Comparison of ENCODE assay signal across 36 cellular contexts in the genomic region with DNA sequence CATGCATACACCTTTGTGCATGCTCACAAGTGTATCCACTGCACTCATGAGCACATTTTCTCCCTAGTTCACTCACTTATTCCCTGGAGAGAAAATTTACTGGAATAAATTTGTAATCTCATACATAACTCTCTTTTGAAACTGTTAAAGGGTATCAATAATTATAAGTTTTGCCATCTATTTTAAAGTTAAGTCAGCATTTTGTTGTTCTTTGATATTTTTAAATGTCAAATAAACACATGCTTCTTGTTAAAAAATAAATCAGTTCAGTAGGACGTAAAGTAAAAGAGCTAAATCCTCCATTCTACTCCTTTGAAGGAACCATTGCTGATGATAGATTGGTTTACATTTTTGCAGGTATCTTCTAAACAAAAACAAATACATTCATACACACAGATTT.
"Had no signal": no experiment of that assay in that cellular context is flagged by ENCODE, and none has a peak within 500 bp of the region (broad histone marks: within the 10 kb centered on the region; RNA-seq: fewer than 3 reads in every experiment).

No MANE protein-coding gene starts in this region.

- H3K4me3 ChIP-seq: MG63 had no signal

- DNase-seq: Karpas-422, Kasumi-1, MG63, MM.1S, MV-4-11, NCI-H1048, NCI-H1092, NCI-H1092 treated with DMSO at 0.1 percent for 48 hours, NCI-H1105, NCI-H1105 treated with DMSO at 0.1 percent for 48 hours, NCI-H1417, NCI-H1417 treated with DMSO at 0.1 percent for 48 hours, NCI-H1436, NCI-H1436 treated with DMSO at 0.1 percent for 48 hours, NCI-H146, NCI-H1694, NCI-H1694 treated with DMSO at 0.1 percent for 48 hours, NCI-H187, NCI-H187 treated with DMSO at 0.1 percent for 48 hours, NCI-H1930, NCI-H2029, NCI-H2029 treated with DMSO at 0.1 percent for 48 hours, NCI-H2081, NCI-H2081 treated with DMSO at 0.1 percent for 48 hours, NCI-H2107, NCI-H2171, NCI-H2171 treated with DMSO at 0.1 percent for 48 hours, NCI-H2227 treated with DMSO at 0.1 percent for 48 hours, NCI-H226, NCI-H345, NCI-H446, NCI-H446 treated with DMSO at 0.1 percent for 48 hours, NCI-H510A, NCI-H510A treated with DMSO at 0.1 percent for 48 hours, NCI-H524, NCI-H524 treated with DMSO at 0.1 percent for 48 hours had no signal

- H3K9me3 ChIP-seq: MG63 had no signal

- H3K27me3 ChIP-seq: MG63 had no signal

- H3K36me3 ChIP-seq: MG63 had no signal
